8 cellular contexts compared by ENCODE assay signal in genomic region chr1:1348420-1349255, GRCh38. TPM values are rescaled to one million over a fixed set of nuclear protein-coding genes. Genes with fewer than 3 reads are reported as not detected.
DNase-seq lines count a peak whose midpoint lies in the region; ATAC-seq and TF ChIP-seq lines count a peak whose summit lies in the region.

No MANE protein-coding gene starts in this region.

- H3K9me3 Mint-ChIP-seq in T-helper 2 cell treated with Interferon-gamma antibody and Interleukin-4, amounts not matched to agents 5 μg/mL and 100 μg/mL, for 36 hours, result no peaks in the 10 kb centered on the region
- H3K9me3 Mint-ChIP-seq in activated CD4-positive, alpha-beta memory T cell treated with anti-CD3 and anti-CD28 coated beads, Interleukin-2, amount 10 ng/mL, durations not matched to agents 7 days and 5 days, result no peaks in the 10 kb centered on the region

- DNase-seq in T-helper 2 cell treated with Interferon-gamma antibody and Interleukin-4, amounts not matched to agents 5 μg/mL and 100 μg/mL, for 36 hours (ENCODE audit: low spot score), result no peak
- no peak for DNase-seq in T-helper 2 cell
- DNase-seq in activated CD4-positive, alpha-beta memory T cell treated with anti-CD3 and anti-CD28 coated beads, Interleukin-2, amount 10 ng/mL, durations not matched to agents 7 days and 5 days, result no peak
- DNase-seq in right atrium auricular region (ENCODE audit: low spot score), result no peak
- no peak for DNase-seq in hepatic stellate cell (ENCODE audit: low spot score)
- no peak for DNase-seq in central memory CD4-positive, alpha-beta T cell

- ATAC-seq in HG03103 (IDR thresholded peaks at IDR 0.05; ENCODE audit: low read depth, unreplicated experiment), result peak; percentile 14

- no peaks in the 10 kb centered on the region for H3K9me3 ChIP-seq in right atrium auricular region
- H3K9me3 ChIP-seq in skeletal muscle tissue (ENCODE audit: control insufficient read depth in 3 of 3, low read length in 3 of 3), result no peaks in the 10 kb centered on the region

- H3K27me3 ChIP-seq in right atrium auricular region (peaks cover 0 to 1% of the 10 kb centered on the region in 2 donors), skeletal muscle tissue (ENCODE audit: control insufficient read depth in 3 of 3, insufficient read depth in 3 of 3, low read length in 3 of 3) (peaks cover 0 to 10% (median 7%) of the 10 kb centered on the region in 3 donors)

- H3K36me3 ChIP-seq in right atrium auricular region (no peaks in the 10 kb centered on the region), skeletal muscle tissue (ENCODE audit: control insufficient read depth in 3 of 3, insufficient read depth in 3 of 3, low read length in 3 of 3) (no peaks in the 10 kb centered on the region)

- peak overlapping the region; percentile 63 to 80 for H3K27ac ChIP-seq in right atrium auricular region
- H3K27ac ChIP-seq in skeletal muscle tissue (ENCODE audit: low read depth, low read length), result peak overlapping the region; percentile 94

- peaks cover 0 to 71% of the 10 kb centered on the region in 2 donors for H3K4me1 ChIP-seq in right atrium auricular region
- H3K4me1 ChIP-seq in skeletal muscle tissue (ENCODE audit: control insufficient read depth in 3 of 3, insufficient read depth in 3 of 3, low read length in 3 of 3), result peaks cover 64 to 69% (median 66%) of the 10 kb centered on the region in 3 donors

- TF ChIP-seq CTCF in right atrium auricular region (IDR thresholded peaks at IDR 0.05), result no peak

- H3K4me3 ChIP-seq in right atrium auricular region (peak overlapping the region; percentile 57 to 60), skeletal muscle tissue (ENCODE audit: low read length in 3 of 3) (peak overlapping the region; percentile 83 to 89 (median 85))

- H3K27me3 Mint-ChIP-seq in T-helper 2 cell treated with Interferon-gamma antibody and Interleukin-4, amounts not matched to agents 5 μg/mL and 100 μg/mL, for 36 hours (ENCODE audit: low read depth), result peaks cover 15% of the 10 kb centered on the region
- peaks cover 16% of the 10 kb centered on the region for H3K27me3 Mint-ChIP-seq in activated CD4-positive, alpha-beta memory T cell treated with anti-CD3 and anti-CD28 coated beads, Interleukin-2, amount 10 ng/mL, durations not matched to agents 7 days and 5 days

- peak overlapping the region; percentile 49 for H3K27ac Mint-ChIP-seq in T-helper 2 cell treated with Interferon-gamma antibody and Interleukin-4, amounts not matched to agents 5 μg/mL and 100 μg/mL, for 36 hours
- no peak overlapping the region for H3K27ac Mint-ChIP-seq in activated CD4-positive, alpha-beta memory T cell treated with anti-CD3 and anti-CD28 coated beads, Interleukin-2, amount 10 ng/mL, durations not matched to agents 7 days and 5 days

- CTCF ChIA-PET in activated CD4-positive, alpha-beta memory T cell treated with anti-CD3 and anti-CD28 coated beads, Interleukin-2, amount 10 ng/mL, durations not matched to agents 7 days and 5 days (lab: Charles Lee), result interaction anchor here (0.6 to 4.0 kb wide), 5 partner anchors 23 to 225 kb away, joined by 3 to 28 read pairs (median 6); partner anchors contain the start of gene AURKAIP1

- POLR2A ChIA-PET in activated CD4-positive, alpha-beta memory T cell treated with anti-CD3 and anti-CD28 coated beads, Interleukin-2, amount 10 ng/mL, durations not matched to agents 7 days and 5 days (lab: Charles Lee), result interaction anchor here (0.6 to 1.6 kb wide), 6 partner anchors 14 to 163 kb away, joined by 3 to 13 read pairs (median 4); partner anchors contain the start of gene AURKAIP1

- peak overlapping the region; percentile 86 to 96 (median 92) for H3K9ac ChIP-seq in skeletal muscle tissue (ENCODE audit: low read depth in 1 of 3, low read length in 3 of 3)

- H3K4me1 Mint-ChIP-seq in T-helper 2 cell treated with Interferon-gamma antibody and Interleukin-4, amounts not matched to agents 5 μg/mL and 100 μg/mL, for 36 hours (ENCODE audit: low read depth), result peaks cover 5% of the 10 kb centered on the region
- H3K4me1 Mint-ChIP-seq in activated CD4-positive, alpha-beta memory T cell treated with anti-CD3 and anti-CD28 coated beads, Interleukin-2, amount 10 ng/mL, durations not matched to agents 7 days and 5 days, result peaks cover 34% of the 10 kb centered on the region

- H3K4me3 Mint-ChIP-seq in T-helper 2 cell treated with Interferon-gamma antibody and Interleukin-4, amounts not matched to agents 5 μg/mL and 100 μg/mL, for 36 hours, result peak overlapping the region; percentile 72
- peak overlapping the region; percentile 71 for H3K4me3 Mint-ChIP-seq in activated CD4-positive, alpha-beta memory T cell treated with anti-CD3 and anti-CD28 coated beads, Interleukin-2, amount 10 ng/mL, durations not matched to agents 7 days and 5 days

- H3K36me3 Mint-ChIP-seq in T-helper 2 cell treated with Interferon-gamma antibody and Interleukin-4, amounts not matched to agents 5 μg/mL and 100 μg/mL, for 36 hours (ENCODE audit: low read depth), result no peaks in the 10 kb centered on the region
- no peaks in the 10 kb centered on the region for H3K36me3 Mint-ChIP-seq in activated CD4-positive, alpha-beta memory T cell treated with anti-CD3 and anti-CD28 coated beads, Interleukin-2, amount 10 ng/mL, durations not matched to agents 7 days and 5 days (ENCODE audit: low read depth)

RNA-seq across cellular contexts. Expression of gene DVL1, which starts 0.6 kb away (rescaled TPM):
- total RNA-seq in activated CD4-positive, alpha-beta memory T cell treated with anti-CD3 and anti-CD28 coated beads, Interleukin-2, amount 10 ng/mL, durations not matched to agents 7 days and 5 days, result 10 to 100 TPM; 36.0 to 37.8 TPM
- total RNA-seq in right atrium auricular region, result 10 to 100 TPM; 75.0 to 80.2 TPM
- total RNA-seq in skeletal muscle tissue, result 44.9 TPM

RNA-seq across cellular contexts. Expression of gene MXRA8, which starts 9.7 kb away (rescaled TPM):
- total RNA-seq in activated CD4-positive, alpha-beta memory T cell treated with anti-CD3 and anti-CD28 coated beads, Interleukin-2, amount 10 ng/mL, durations not matched to agents 7 days and 5 days, result under 1 TPM; 0.18 to 0.23 TPM
- total RNA-seq in right atrium auricular region, result 10 to 100 TPM; 53.4 to 58.6 TPM
- total RNA-seq in skeletal muscle tissue, result 60.0 TPM

RNA-seq across cellular contexts. Expression of gene TAS1R3, which starts 17.6 kb away (rescaled TPM):
- total RNA-seq in activated CD4-positive, alpha-beta memory T cell treated with anti-CD3 and anti-CD28 coated beads, Interleukin-2, amount 10 ng/mL, durations not matched to agents 7 days and 5 days, result under 1 TPM; 0.75 to 0.78 TPM
- total RNA-seq in right atrium auricular region (under 1 TPM; 0.30 to 0.35 TPM), skeletal muscle tissue (1.6 TPM)

RNA-seq across cellular contexts. Expression of gene CPTP, which starts 24.0 kb away (rescaled TPM):
- 10 to 100 TPM; 19.8 to 21.9 TPM for total RNA-seq in activated CD4-positive, alpha-beta memory T cell treated with anti-CD3 and anti-CD28 coated beads, Interleukin-2, amount 10 ng/mL, durations not matched to agents 7 days and 5 days
- total RNA-seq in right atrium auricular region, result 10 to 100 TPM; 35.6 to 64.1 TPM
- 8.4 TPM for total RNA-seq in skeletal muscle tissue

RNA-seq across cellular contexts. Expression of gene INTS11, which starts 24.2 kb away (rescaled TPM):
- total RNA-seq in activated CD4-positive, alpha-beta memory T cell treated with anti-CD3 and anti-CD28 coated beads, Interleukin-2, amount 10 ng/mL, durations not matched to agents 7 days and 5 days, result 100 to 1,000 TPM; 109 to 111 TPM
- 10 to 100 TPM; 59.6 to 65.2 TPM for total RNA-seq in right atrium auricular region
- 27.1 TPM for total RNA-seq in skeletal muscle tissue

Comparison
In these comparisons a context has a peak if more than half of its experiments do, and no peak if none do; other contexts are left out.
1. RNA of gene MXRA8, which starts 9.7 kb away (total RNA-seq): 60.0 TPM in skeletal muscle tissue (single experiment) and 53.4 to 58.6 TPM in right atrium auricular region; 0.18 to 0.23 TPM in activated CD4-positive, alpha-beta memory T cell treated with anti-CD3 and anti-CD28 coated beads, Interleukin-2, amount 10 ng/mL, durations not matched to agents 7 days and 5 days; every median in the first group is over 10 times any median in the second.